20 cellular contexts compared by ENCODE assay signal in genomic region chr11:121250843-121251242, GRCh38. TPM values are rescaled to one million over a fixed set of nuclear protein-coding genes. Genes with fewer than 3 reads are reported as not detected.
DNase-seq lines count a peak whose midpoint lies in the region; ATAC-seq and TF ChIP-seq lines count a peak whose summit lies in the region.
"Had no signal": no experiment of that assay in that cellular context is flagged by ENCODE, and none has a peak within 500 bp of the region (broad histone marks: within the 10 kb centered on the region; RNA-seq: fewer than 3 reads in every experiment).

No MANE protein-coding gene starts in this region.

- H3K27me3 Mint-ChIP-seq in T-cell, result no peaks in the 10 kb centered on the region

- ATAC-seq in HG03378 (IDR thresholded peaks at IDR 0.05; ENCODE audit: unreplicated experiment), result no peak
- ATAC-seq in T-cell (replicated peaks in 1 of 4), result no peak
- ATAC-seq: Right ventricle myocardium inferior had no signal

- peaks cover 2 to 7% (median 3%) of the 10 kb centered on the region in 3 donors for H3K9me3 Mint-ChIP-seq in T-cell

- no peak overlapping the region for H3K27ac Mint-ChIP-seq in T-cell
- H3K27ac Mint-ChIP-seq: CD4-positive, CD25-positive, alpha-beta regulatory T cell had no signal

- no peak overlapping the region for H3K4me3 Mint-ChIP-seq in T-cell
- H3K4me3 Mint-ChIP-seq: CD4-positive, CD25-positive, alpha-beta regulatory T cell had no signal

- no peak overlapping the region for H3K4me3 ChIP-seq in epithelial cell of esophagus (ENCODE audit: low read length)
- H3K4me3 ChIP-seq: HAP-1 had no signal

- DNase-seq in H4 (ENCODE audit: low spot score) (peak; percentile 64), RPMI7951 (ENCODE audit: low read depth) (peak; percentile 13), epithelial cell of esophagus (ENCODE audit: low read depth) (peak; percentile 23), renal cortical epithelial cell (ENCODE audit: low read depth) (peak; percentile 17), midbrain (lab: John Stamatoyannopoulos, UW) (no peak), NCI-H146 (lab: John Stamatoyannopoulos, UW) (no peak), T-cell (no peak)
- DNase-seq: ACHN; CD4-positive, CD25-positive, alpha-beta regulatory T cell; DND-41; GF-D8; KG1; NCI-H1930; NCI-H2171; NCI-H446 treated with DMSO at 0.1 percent for 48 hours; NCI-H748 treated with DMSO at 0.1 percent for 48 hours; SK-N-SH had no signal

- no peak for TF ChIP-seq CTCF in epithelial cell of esophagus (IDR thresholded peaks at IDR 0.05; ENCODE audit: insufficient read depth, low read depth, low read length, missing control alignments)

- H3K36me3 Mint-ChIP-seq in T-cell, result no peaks in the 10 kb centered on the region
- H3K36me3 Mint-ChIP-seq: CD4-positive, CD25-positive, alpha-beta regulatory T cell had no signal

- POLR2A ChIA-PET in T-cell (lab: Charles Lee), result interaction anchor here in 1 of 2 donors (0.7 kb wide), 1 partner anchor 178 kb away, joined by 5 read pairs; no protein-coding TSS in a partner anchor

- H3K4me1 Mint-ChIP-seq in T-cell, result peaks cover 2 to 5% (median 3%) of the 10 kb centered on the region in 3 donors

- CTCF ChIA-PET in T-cell (lab: Charles Lee), result interaction anchor here (0.7 to 1.5 kb wide), 3 partner anchors 41 to 341 kb away, joined by 3 to 4 read pairs (median 3); partner anchors contain the start of gene SC5D (in 1 of the 2)

RNA-seq across cellular contexts. Expression of gene SC5D, which starts 41.7 kb away (rescaled TPM):
- total RNA-seq in H4 (2014; rRNA removed; shearing (Covaris generic)), result 42.0 and 46.9 TPM in 2 replicates
- 25.8 and 36.3 TPM in 2 replicates for total RNA-seq in RPMI7951 (2014; rRNA removed; shearing (Covaris generic))
- total RNA-seq in renal cortical epithelial cell, result 51.0 and 73.3 TPM in 2 replicates
- total RNA-seq in T-cell, result 10 to 100 TPM; 19.1 to 51.3 (median 25.6) TPM

Comparison
In these comparisons a context has a peak if more than half of its experiments do, and no peak if none do; other contexts are left out.
1. DNase-seq: peak in H4 (single experiment), RPMI7951 (single experiment), epithelial cell of esophagus (single experiment) and renal cortical epithelial cell (single experiment); none in midbrain (single experiment), NCI-H146 (single experiment) and T-cell (0 of 34).